In the genomic region with DNA sequence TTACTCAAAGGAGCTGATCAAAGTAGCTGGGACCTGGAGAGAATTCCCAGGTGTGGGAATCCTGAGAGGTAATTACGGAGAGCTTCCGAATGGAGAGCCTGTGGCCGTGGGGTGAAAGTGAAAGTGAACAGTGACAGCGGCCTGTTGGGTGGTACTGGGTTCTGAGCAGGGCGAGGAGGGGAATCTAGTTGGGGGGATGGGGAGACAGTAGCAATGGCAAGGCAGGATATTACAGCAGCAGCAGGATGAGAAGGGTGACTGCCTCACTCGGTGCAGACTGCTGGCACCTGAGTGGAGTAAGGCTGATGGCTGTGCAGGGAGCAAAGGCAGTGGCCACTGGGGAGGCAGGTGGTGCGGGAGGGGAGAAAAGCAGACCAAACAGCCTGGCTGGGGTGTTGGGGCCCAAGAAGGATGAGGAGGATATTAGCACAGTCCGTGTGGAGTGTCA, we compare ENCODE assay signal across 9 cellular contexts.
A peak's percentile ranks its signal among the peaks of the same experiment; 100 is the strongest.
DNase-seq lines count a peak whose midpoint lies in the region; ATAC-seq, FAIRE-seq and TF ChIP-seq lines count a peak whose summit lies in the region.
"Had no signal": no experiment of that assay in that cellular context is flagged by ENCODE, and none has a peak within 500 bp of the region (broad histone marks: within the 10 kb centered on the region; RNA-seq: fewer than 3 reads in every experiment).

No MANE protein-coding gene starts in this region.

- H3K4me1 Mint-ChIP-seq in activated naive CD4-positive, alpha-beta T cell treated with anti-CD3 and anti-CD28 coated beads, Interleukin-2, amount 10 ng/mL, durations not matched to agents 7 days and 5 days = peaks cover 25% of the 10 kb centered on the region

- H3K79me2 ChIP-seq in OCI-LY7 (ENCODE audit: insufficient read depth, low read depth, low read length) (no peaks in the 10 kb centered on the region), keratinocyte (ENCODE audit: control insufficient read depth, insufficient read depth, low read length) (no peaks in the 10 kb centered on the region)

- H3K36me3 Mint-ChIP-seq in activated naive CD4-positive, alpha-beta T cell treated with anti-CD3 and anti-CD28 coated beads, Interleukin-2, amount 10 ng/mL, durations not matched to agents 7 days and 5 days = no peaks in the 10 kb centered on the region

- dilution Hi-C loops in keratinocyte (cut with MboI; ENCODE audit: extremely low pct_ligation_motif_present, low sequenced_read_pairs) = no loop called here

- peaks cover 18% of the 10 kb centered on the region for H3K36me3 ChIP-seq in OCI-LY7 (ENCODE audit: insufficient read depth, low read length)
- no peaks in the 10 kb centered on the region for H3K36me3 ChIP-seq in keratinocyte (ENCODE audit: control insufficient read depth in 2 of 2, extremely low read depth in 1 of 2, insufficient read depth in 2 of 2, low read length in 2 of 2)
- H3K36me3 ChIP-seq in thoracic aorta = no peaks in the 10 kb centered on the region

- no peaks in the 10 kb centered on the region for H3K27me3 ChIP-seq in keratinocyte (ENCODE audit: control insufficient read depth, extremely low read depth, insufficient read depth, low read length)
- no peaks in the 10 kb centered on the region for H3K27me3 ChIP-seq in thoracic aorta (replicated peaks; ENCODE audit: insufficient read depth)

- peak; percentile 25 for DNase-seq in activated naive CD4-positive, alpha-beta T cell treated with anti-CD3 and anti-CD28 coated beads, Interleukin-2, amount 10 ng/mL, durations not matched to agents 7 days and 5 days
- no peak for DNase-seq in activated naive CD4-positive, alpha-beta T cell treated with anti-CD3 and anti-CD28 coated beads, Interleukin-2, amount 50 U/mL, for 16 hours
- DNase-seq in OCI-LY7 (ENCODE audit: low spot score) (peak; percentile 71), keratinocyte (ENCODE audit: low read depth, low spot score) (no peak), thoracic aorta (ENCODE audit: low spot score) (no peak), nucleus accumbens (lab: John Stamatoyannopoulos, UW) (no peak), RCC 7860 (ENCODE audit: low spot score) (no peak)
- DNase-seq in activated CD4-positive, CD25-positive, alpha-beta regulatory T cell (lab: John Stamatoyannopoulos, UW) = no peak
- DNase-seq: C1 segment of cervical spinal cord had no signal

- H3K4me3 ChIP-seq in OCI-LY7 (ENCODE audit: low read depth, low read length, poor library complexity, severe bottlenecking) = peak overlapping the region; percentile 67
- no peak overlapping the region for H3K4me3 ChIP-seq in keratinocyte (ENCODE audit: control insufficient read depth in 2 of 3, extremely low read depth in 1 of 3, insufficient read depth in 2 of 3, low read depth in 1 of 3, low read length in 3 of 3)
- H3K4me3 ChIP-seq in thoracic aorta = peak overlapping the region; percentile 53

- peak overlapping the region; percentile 86 for H2AFZ ChIP-seq in OCI-LY7 (ENCODE audit: low read length)
- no peak overlapping the region for H2AFZ ChIP-seq in keratinocyte (ENCODE audit: control insufficient read depth, low read length)

- H4K20me1 ChIP-seq in OCI-LY7 (ENCODE audit: insufficient read depth, low read length) (no peaks in the 10 kb centered on the region), keratinocyte (ENCODE audit: control insufficient read depth, extremely low read depth, insufficient read depth, low read length) (no peaks in the 10 kb centered on the region)

- CTCF ChIA-PET in activated naive CD4-positive, alpha-beta T cell treated with anti-CD3 and anti-CD28 coated beads, Interleukin-2, amount 10 ng/mL, durations not matched to agents 7 days and 5 days (lab: Charles Lee) = interaction anchor here (1.0 to 1.6 kb wide), 2 partner anchors 662 kb away, joined by 3 read pairs; no protein-coding TSS in a partner anchor
- CTCF ChIA-PET in OCI-LY7 (lab: Charles Lee; ENCODE audit: unreplicated experiment) = no interaction called here

- no peaks in the 10 kb centered on the region for H3K9me2 ChIP-seq in OCI-LY7 (ENCODE audit: insufficient read depth, low read length)

- peaks cover 8% of the 10 kb centered on the region; the same call in 1 of the 2 replicates for H3K9me3 ChIP-seq in OCI-LY7 (ENCODE audit: low read length)
- H3K9me3 ChIP-seq in keratinocyte (ENCODE audit: control insufficient read depth, low read depth, low read length) = no peaks in the 10 kb centered on the region
- no peaks in the 10 kb centered on the region for H3K9me3 ChIP-seq in thoracic aorta

- H3K27ac ChIP-seq in OCI-LY7 (ENCODE audit: low read depth, low read length, poor library complexity, severe bottlenecking) (peak overlapping the region; percentile 96), keratinocyte (ENCODE audit: control insufficient read depth, insufficient read depth, low read length) (no peak overlapping the region), thoracic aorta (no peak overlapping the region)

- FAIRE-seq in keratinocyte (lab: Jason Lieb, UNC) (no peak), RCC 7860 (lab: Jason Lieb, UNC) (no peak)

- H3K9me1 ChIP-seq in keratinocyte (ENCODE audit: control insufficient read depth, extremely low read depth, insufficient read depth, low read length) = no peaks in the 10 kb centered on the region

- POLR2A ChIA-PET in OCI-LY7 (lab: Charles Lee) = interaction anchor here (0.6 to 3.3 kb wide), 7 partner anchors 8 to 1566 kb away, joined by 3 to 22 read pairs (median 4); a partner anchor contains a TSS

- peak overlapping the region; percentile 42 for H3K27ac Mint-ChIP-seq in activated naive CD4-positive, alpha-beta T cell treated with anti-CD3 and anti-CD28 coated beads, Interleukin-2, amount 10 ng/mL, durations not matched to agents 7 days and 5 days

- no TSS peak for BruUV-seq in OCI-LY7 (replicated peaks; lab: Mats Ljungman, UMichigan)

- H3K9ac ChIP-seq in keratinocyte (ENCODE audit: control insufficient read depth, extremely low read depth, insufficient read depth, low read length) = no peak overlapping the region

- peak overlapping the region; percentile 99 for H3K4me2 ChIP-seq in OCI-LY7 (ENCODE audit: low read length)
- H3K4me2 ChIP-seq in keratinocyte (ENCODE audit: control insufficient read depth, extremely low read depth, insufficient read depth, low read depth, low read length) = peak overlapping the region; percentile 23

- no peak for ATAC-seq in thoracic aorta (ENCODE audit: insufficient number of reproducible peaks, low FRiP score, low read depth)

- peak overlapping the region; percentile 29 for H3K4me3 Mint-ChIP-seq in activated naive CD4-positive, alpha-beta T cell treated with anti-CD3 and anti-CD28 coated beads, Interleukin-2, amount 10 ng/mL, durations not matched to agents 7 days and 5 days

- H3K4me1 ChIP-seq in OCI-LY7 (ENCODE audit: insufficient read depth, low read length, poor library complexity, severe bottlenecking) (peaks cover 92% of the 10 kb centered on the region), keratinocyte (ENCODE audit: control insufficient read depth, extremely low read depth, insufficient read depth, low read length) (peaks cover 14% of the 10 kb centered on the region), thoracic aorta (ENCODE audit: control insufficient read depth in 1 of 2, low read depth in 2 of 2) (peaks cover 11 to 12% of the 10 kb centered on the region in 2 donors)

- H3K27me3 Mint-ChIP-seq in activated naive CD4-positive, alpha-beta T cell treated with anti-CD3 and anti-CD28 coated beads, Interleukin-2, amount 10 ng/mL, durations not matched to agents 7 days and 5 days = no peaks in the 10 kb centered on the region

- no peaks in the 10 kb centered on the region for H3K9me3 Mint-ChIP-seq in activated naive CD4-positive, alpha-beta T cell treated with anti-CD3 and anti-CD28 coated beads, Interleukin-2, amount 10 ng/mL, durations not matched to agents 7 days and 5 days

- intact Hi-C loops in OCI-LY7 (cut with micrococcal nuclease; ENCODE audit: unreplicated experiment) = no loop called here

- TF ChIP-seq CTCF in OCI-LY7 (conservative IDR thresholded peaks at IDR 0.05; ENCODE audit: low read length) (no peak), keratinocyte (optimal IDR thresholded peaks at IDR 0.05 in 1 of 3, IDR thresholded peaks at IDR 0.05 in 1 of 3, conservative IDR thresholded peaks at IDR 0.05 in 1 of 3; ENCODE audit: extremely low read depth in 1 of 3, insufficient read depth in 2 of 3, low read length in 3 of 3) (no peak), thoracic aorta (IDR thresholded peaks at IDR 0.05) (no peak)

Comparison
In these comparisons a context has a peak if more than half of its experiments do, and no peak if none do; other contexts are left out.
1. DNase-seq: peak in activated naive CD4-positive, alpha-beta T cell treated with anti-CD3 and anti-CD28 coated beads, Interleukin-2, amount 10 ng/mL, durations not matched to agents 7 days and 5 days (single experiment) and OCI-LY7 (single experiment); none in activated naive CD4-positive, alpha-beta T cell treated with anti-CD3 and anti-CD28 coated beads, Interleukin-2, amount 50 U/mL, for 16 hours (single experiment), keratinocyte (single experiment), thoracic aorta (single experiment), activated CD4-positive, CD25-positive, alpha-beta regulatory T cell (0 of 4), nucleus accumbens (0 of 56) and RCC 7860 (single experiment).
2. H3K4me3 ChIP-seq: peak in OCI-LY7 (single experiment) and thoracic aorta (single experiment); none in keratinocyte (0 of 3).